In the genomic region with DNA sequence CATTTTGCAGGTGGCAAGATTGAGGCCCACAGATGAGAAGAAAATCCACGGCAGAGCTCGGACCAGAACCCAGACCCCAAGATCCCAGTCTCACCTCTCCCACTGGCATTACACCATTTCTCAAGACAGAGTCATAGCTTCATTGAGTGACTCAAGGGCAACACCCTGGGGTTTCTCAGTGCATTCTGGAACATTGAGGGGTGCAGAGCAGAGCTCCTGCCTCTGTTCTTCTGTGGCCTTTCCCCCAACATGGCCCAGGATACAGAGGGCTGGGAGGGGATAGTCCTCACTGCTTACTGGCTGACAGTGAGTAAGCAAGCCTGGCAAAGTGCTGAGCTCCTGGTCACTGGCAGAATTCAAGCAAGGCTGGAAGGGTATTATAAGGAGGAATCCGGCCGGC, we compare ENCODE assay signal across 23 cellular contexts.
DNase-seq lines count a peak whose midpoint lies in the region; ATAC-seq, FAIRE-seq and TF ChIP-seq lines count a peak whose summit lies in the region.
"Had no signal": no experiment of that assay in that cellular context is flagged by ENCODE, and none has a peak within 500 bp of the region (broad histone marks: within the 10 kb centered on the region; RNA-seq: fewer than 3 reads in every experiment).

No MANE protein-coding gene starts in this region.

- H3K36me3 ChIP-seq in bronchial epithelial cell (ENCODE audit: control insufficient read depth, insufficient read depth, low read length) (no peaks in the 10 kb centered on the region), osteoblast (ENCODE audit: insufficient read depth, low read length) (no peaks in the 10 kb centered on the region)
- H3K36me3 ChIP-seq: gastroesophageal sphincter had no signal

- H3K4me3 ChIP-seq in bronchial epithelial cell (ENCODE audit: low read depth, low read length) (no peak overlapping the region), osteoblast (ENCODE audit: insufficient read depth, low read length) (no peak overlapping the region)
- H3K4me3 ChIP-seq: gastroesophageal sphincter, lung, smooth muscle cell had no signal

- H3K79me2 ChIP-seq in osteoblast (ENCODE audit: insufficient read depth, low read length), result no peaks in the 10 kb centered on the region

- H3K4me2 ChIP-seq in osteoblast (ENCODE audit: insufficient read depth, low read length), result no peak overlapping the region
- H3K4me2 ChIP-seq: smooth muscle cell had no signal

- DNase-seq in AG20443 (ENCODE audit: low spot score) (peak; percentile 33), H54 (ENCODE audit: insufficient read length, low spot score) (peak; percentile 32), bronchial epithelial cell (ENCODE audit: low read depth) (peak; percentile 69), osteoblast (ENCODE audit: insufficient read length, low spot score, missing footprints) (peak; percentile 80), NCI-H187 (lab: John Stamatoyannopoulos, UW) (no peak), retina (no peak)
- DNase-seq in stimulated activated CD4-positive, alpha-beta T cell treated with anti-CD3 and anti-CD28 coated beads, Interleukin-2, amount 100 ng/mL, for 24 hours, result no peak
- DNase-seq: ACHN; activated B cell treated with CpG ODN at 0.5 μM for 24 hours; activated CD8-positive, alpha-beta memory T cell treated with anti-CD3 and anti-CD28 coated beads, Interleukin-2, amount 10 ng/mL, durations not matched to agents 7 days and 5 days; activated naive CD4-positive, alpha-beta T cell treated with Interleukin-2 at 50 U/mL for 16 hours; activated T-cell treated with anti-CD3 and anti-CD28 coated beads, Interleukin-2, amount 50 U/mL, for 72 hours; C1 segment of cervical spinal cord; GDM1; NCI-H187 treated with DMSO at 0.1 percent for 48 hours; stimulated activated naive CD8-positive, alpha-beta T cell treated with anti-CD3 and anti-CD28 coated beads, Interleukin-15, amount 100 ng/mL, for 72 hours; T-cell had no signal

- no peak overlapping the region for H3K27ac ChIP-seq in osteoblast (ENCODE audit: low read depth, low read length)
- H3K27ac ChIP-seq: gastroesophageal sphincter had no signal

- H2AFZ ChIP-seq in osteoblast (ENCODE audit: low read length), result no peak overlapping the region

- H3K27me3 ChIP-seq in bronchial epithelial cell (ENCODE audit: control insufficient read depth, insufficient read depth, low read length) (no peaks in the 10 kb centered on the region), osteoblast (ENCODE audit: insufficient read depth, low read length) (peaks cover 13% of the 10 kb centered on the region)

- TF ChIP-seq POLR2A in H54 (IDR thresholded peaks at IDR 0.05; ENCODE audit: low read depth, low read length), result no peak

- TF ChIP-seq CTCF in bronchial epithelial cell (IDR thresholded peaks at IDR 0.05; ENCODE audit: insufficient read depth, low read length, severe bottlenecking) (no peak), osteoblast (IDR thresholded peaks at IDR 0.05; ENCODE audit: extremely low read depth, low read depth, low read length) (no peak)

- H3K4me1 ChIP-seq in osteoblast (ENCODE audit: insufficient read depth, low read length), result peaks cover 20% of the 10 kb centered on the region

- FAIRE-seq in H54 (lab: Jason Lieb, UNC) (no peak), bronchial epithelial cell (lab: Jason Lieb, UNC) (no peak)
- FAIRE-seq: urothelium cell line had no signal

- ATAC-seq in GM18502 (IDR thresholded peaks at IDR 0.05; ENCODE audit: poor library complexity, unreplicated experiment), result no peak
- ATAC-seq: activated CD8-positive, alpha-beta memory T cell treated with anti-CD3 and anti-CD28 coated beads, Interleukin-2, amount 10 ng/mL, durations not matched to agents 7 days and 5 days; gastroesophageal sphincter; natural killer cell treated with Interleukin-12 subunit alpha and Interleukin-12 subunit beta and Interleukin-15 and Interleukin-18, amount 100 ng/mL, for 72 hours; stimulated activated naive CD8-positive, alpha-beta T cell treated with anti-CD3 and anti-CD28 coated beads, Interleukin-15, amount 100 ng/mL, for 72 hours; T-cell had no signal

- no peaks in the 10 kb centered on the region for H3K9me3 ChIP-seq in osteoblast (ENCODE audit: low read depth, low read length)
- H3K9me3 ChIP-seq: gastroesophageal sphincter had no signal

- H4K20me1 ChIP-seq in osteoblast (ENCODE audit: insufficient read depth, low read length), result no peaks in the 10 kb centered on the region

Comparison
In these comparisons a context has a peak if more than half of its experiments do, and no peak if none do; other contexts are left out.
1. DNase-seq: peak in AG20443 (single experiment), H54 (single experiment), bronchial epithelial cell (single experiment) and osteoblast (single experiment); none in NCI-H187 (0 of 2), retina (single experiment) and stimulated activated CD4-positive, alpha-beta T cell treated with anti-CD3 and anti-CD28 coated beads, Interleukin-2, amount 100 ng/mL, for 24 hours (0 of 2).